8 cellular contexts compared by ENCODE assay signal in genomic region chr2:84970956-84971798, GRCh38. TPM values are rescaled to one million over a fixed set of nuclear protein-coding genes. Genes with fewer than 3 reads are reported as not detected.
DNase-seq lines count a peak whose midpoint lies in the region; ATAC-seq and TF ChIP-seq lines count a peak whose summit lies in the region.

Gene KCMF1, plus strand, starts transcription at chr2:84971161. Its CDS starts 291 bp downstream, at chr2:84971452.

- peak within 1 kb of the TSS; percentile 47 to 95 (median 79) for H3K4me3 ChIP-seq in spleen

- H3K27ac ChIP-seq in caudate nucleus (ENCODE audit: low read depth, low read length) (peak within 1 kb of the TSS; percentile 88), spleen (peak within 1 kb of the TSS; percentile 88 to 99 (median 98))

- no peak for TF ChIP-seq POLR2A in spleen (IDR thresholded peaks at IDR 0.05)

- peaks cover 0 to 14% (median 0%) of the 10 kb centered on the region in 6 donors for H3K36me3 ChIP-seq in spleen

- no peaks in the 10 kb centered on the region for H3K27me3 ChIP-seq in spleen (replicated peaks in 1 of 7)

- no peak for TF ChIP-seq CTCF in spleen (IDR thresholded peaks at IDR 0.05 in 8 of 11, conservative IDR thresholded peaks at IDR 0.05 in 3 of 11)

- DNase-seq in DMS79 treated with DMSO at 0.1 percent for 48 hours (lab: John Stamatoyannopoulos, UW) (peak; percentile 31), DMS79 (lab: John Stamatoyannopoulos, UW) (no peak), NCI-H1105 treated with DMSO at 0.1 percent for 48 hours (lab: John Stamatoyannopoulos, UW) (peak; percentile 56), caudate nucleus (lab: John Stamatoyannopoulos, UW) (peak in 58 of 61 donors; percentile 9 to 86 (median 64)), iris pigment epithelial cell (ENCODE audit: low read depth) (peak; percentile 72), spleen (peak; percentile 95)

- H3K4me1 ChIP-seq in spleen, result peaks cover 23 to 83% (median 70%) of the 10 kb centered on the region in 6 donors

- intact Hi-C loops in spleen (cut with DNase I; ENCODE audit: low total_unique reads), result no loop called here

- 0 to 3% (median 0%) methylated on average over 8 to 123 of the region's 125 CpGs for WGBS in spleen, 5 donors

- ATAC-seq in HG02571 (IDR thresholded peaks at IDR 0.05; ENCODE audit: unreplicated experiment), result peak; percentile 48
- ATAC-seq in activated CD4-positive, CD25-positive, alpha-beta regulatory T cell treated with anti-CD3 and anti-CD28 coated beads, Interleukin-2, amount 50 U/mL, for 24 hours, result peak; percentile 63 to 68

- no peaks in the 10 kb centered on the region for H3K9me3 ChIP-seq in spleen

RNA-seq across cellular contexts. Expression of gene KCMF1, which starts in this region (rescaled TPM):
- total RNA-seq in spleen, result 10 to 100 TPM; 34.2 to 68.1 (median 63.3) TPM
- 10 to 100 TPM; 15.9 to 26.4 (median 24.3) TPM for polyA plus RNA-seq in spleen
